21 cellular contexts compared by ENCODE assay signal in the genomic region with DNA sequence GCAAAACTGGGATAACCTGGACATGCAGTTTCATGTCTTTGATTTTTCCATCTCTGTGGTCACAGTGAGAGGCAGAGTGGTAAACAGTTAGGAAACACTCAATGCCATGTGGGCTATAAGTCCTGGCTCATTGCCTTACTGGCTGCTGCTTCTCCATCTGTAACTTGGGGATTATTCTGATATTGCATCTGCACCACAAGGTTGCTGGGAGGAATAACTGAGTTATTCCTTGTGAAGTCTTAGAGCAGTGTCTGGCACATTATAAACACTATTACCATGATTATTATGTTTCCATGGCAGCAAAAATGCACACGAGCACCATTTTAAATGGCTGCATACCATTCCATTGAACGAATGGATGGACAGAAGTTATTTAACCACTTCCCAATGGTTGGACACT.
"Had no signal": no experiment of that assay in that cellular context is flagged by ENCODE, and none has a peak within 500 bp of the region (broad histone marks: within the 10 kb centered on the region; RNA-seq: fewer than 3 reads in every experiment).

No MANE protein-coding gene starts in this region.

- DNase-seq: activated CD4-positive, alpha-beta memory T cell treated with anti-CD3 and anti-CD28 coated beads, Interleukin-2, amount 10 ng/mL, durations not matched to agents 7 days and 5 days; activated CD4-positive, alpha-beta T cell treated with anti-CD3 and anti-CD28 coated beads for 48 hours; activated CD4-positive, CD25-positive, alpha-beta regulatory T cell; activated CD8-positive, alpha-beta memory T cell treated with anti-CD3 and anti-CD28 coated beads, Interleukin-2, amount 10 ng/mL, durations not matched to agents 7 days and 5 days; activated naive CD4-positive, alpha-beta T cell treated with Interleukin-2 at 50 U/mL for 16 hours; activated naive CD8-positive, alpha-beta T cell treated with anti-CD3 and anti-CD28 coated beads, Interleukin-2, amount 10 ng/mL, durations not matched to agents 7 days and 5 days; cerebellar nuclear complex; effector CD4-positive, alpha-beta T cell; gastrocnemius medialis; heart left ventricle; left lung; midbrain; nephron progenitor cell; nucleus accumbens; retina; stimulated activated CD4-positive, alpha-beta T cell treated with anti-CD3 and anti-CD28 coated beads, Interleukin-12 subunit alpha, Interleukin-12 subunit beta, amount 100 ng/mL, for 4 hours; stimulated activated CD4-positive, alpha-beta T cell treated with anti-CD3 and anti-CD28 coated beads, Interleukin-1b, Interleukin-23, amount 100 ng/mL, for 48 hours; stimulated activated CD8-positive, alpha-beta memory T cell treated with anti-CD3 and anti-CD28 coated beads, Interleukin-4, amount 100 ng/mL, for 48 hours; stimulated activated naive CD4-positive, alpha-beta T cell; T1000 had no signal

- ATAC-seq: activated CD8-positive, alpha-beta memory T cell treated with anti-CD3 and anti-CD28 coated beads, Interleukin-2, amount 10 ng/mL, durations not matched to agents 7 days and 5 days; gastrocnemius medialis; heart left ventricle; left lung had no signal

- H3K4me3 ChIP-seq: breast epithelium, gastrocnemius medialis, heart left ventricle, left lung had no signal
